ENCODE assay signal across 8 cellular contexts in genomic region chr19:7605490-7606222, GRCh38. TPM values are rescaled to one million over a fixed set of nuclear protein-coding genes. Genes with fewer than 3 reads are reported as not detected.
A peak's percentile ranks its signal among the peaks of the same experiment; 100 is the strongest.
DNase-seq lines count a peak whose midpoint lies in the region; ATAC-seq and TF ChIP-seq lines count a peak whose summit lies in the region.

No MANE protein-coding gene starts in this region.

- no peaks in the 10 kb centered on the region for H3K27me3 Mint-ChIP-seq in CD4-positive, CD25-positive, alpha-beta regulatory T cell

- peaks cover 0 to 5% (median 0%) of the 10 kb centered on the region in 7 donors for H3K9me3 Mint-ChIP-seq in CD4-positive, CD25-positive, alpha-beta regulatory T cell

- H3K27ac Mint-ChIP-seq in CD4-positive, CD25-positive, alpha-beta regulatory T cell, result peak overlapping the region in 1 of 3 donors; percentile 48

- H3K36me3 Mint-ChIP-seq in CD4-positive, CD25-positive, alpha-beta regulatory T cell, result no peaks in the 10 kb centered on the region

- no peak for ATAC-seq in CD4-positive, CD25-positive, alpha-beta regulatory T cell (ENCODE audit: low read depth in 2 of 2)
- ATAC-seq in foreskin keratinocyte (peak; percentile 65), HG02870 (IDR thresholded peaks at IDR 0.05; ENCODE audit: unreplicated experiment) (no peak), GM21825 (IDR thresholded peaks at IDR 0.05; ENCODE audit: unreplicated experiment) (no peak), GM21528 (IDR thresholded peaks at IDR 0.05; ENCODE audit: low FRiP score, unreplicated experiment) (no peak)

- H3K9me3 ChIP-seq in CD4-positive, CD25-positive, alpha-beta regulatory T cell (ENCODE audit: control insufficient read depth in 2 of 2, low read length in 2 of 2), result no peaks in the 10 kb centered on the region
- H3K9me3 ChIP-seq in SK-N-MC (ENCODE audit: low read depth, low read length), result no peaks in the 10 kb centered on the region

- H3K4me1 ChIP-seq in CD4-positive, CD25-positive, alpha-beta regulatory T cell (ENCODE audit: control insufficient read depth, insufficient read depth, low read length, poor library complexity, severe bottlenecking), result no peaks in the 10 kb centered on the region
- H3K4me1 ChIP-seq in foreskin keratinocyte, result no peaks in the 10 kb centered on the region

- no peak overlapping the region for H3K4me3 ChIP-seq in CD4-positive, CD25-positive, alpha-beta regulatory T cell (ENCODE audit: low read depth, low read length)
- H3K4me3 ChIP-seq in H7 (ENCODE audit: insufficient read depth, low read depth, low read length), result no peak overlapping the region; the same call in 1 of the 2 replicates
- H3K4me3 ChIP-seq in SK-N-MC, result no peak overlapping the region

- no peak for TF ChIP-seq CTCF in foreskin keratinocyte (conservative IDR thresholded peaks at IDR 0.05)

- DNase-seq in CD4-positive, CD25-positive, alpha-beta regulatory T cell, result peak in 2 of 3 donors; percentile 13 to 40
- DNase-seq in H7 (peak; percentile 93), SK-N-MC (ENCODE audit: low read depth, low spot score) (peak; percentile 10), foreskin keratinocyte (peak in 1 of 2 donors; percentile 20), DMS153 treated with DMSO at 0.1 percent for 48 hours (lab: John Stamatoyannopoulos, UW; ENCODE audit: unreplicated experiment) (no peak)

- H3K4me1 Mint-ChIP-seq in CD4-positive, CD25-positive, alpha-beta regulatory T cell, result no peaks in the 10 kb centered on the region

- no peak overlapping the region for H3K4me3 Mint-ChIP-seq in CD4-positive, CD25-positive, alpha-beta regulatory T cell

- no peaks in the 10 kb centered on the region for H3K27me3 ChIP-seq in CD4-positive, CD25-positive, alpha-beta regulatory T cell (ENCODE audit: control insufficient read depth, insufficient read depth, low read length)
- H3K27me3 ChIP-seq in H7 (ENCODE audit: control insufficient read depth, insufficient read depth, low read length), result peaks cover 6% of the 10 kb centered on the region; the same call in 1 of the 2 replicates
- no peaks in the 10 kb centered on the region for H3K27me3 ChIP-seq in foreskin keratinocyte

- no peak overlapping the region for H3K27ac ChIP-seq in CD4-positive, CD25-positive, alpha-beta regulatory T cell (ENCODE audit: insufficient read depth, low read length, poor library complexity, severe bottlenecking)
- H3K27ac ChIP-seq in SK-N-MC, result no peak overlapping the region
- H3K27ac ChIP-seq in foreskin keratinocyte, result no peak overlapping the region

- no peaks in the 10 kb centered on the region for H3K36me3 ChIP-seq in CD4-positive, CD25-positive, alpha-beta regulatory T cell (ENCODE audit: control insufficient read depth, insufficient read depth, low read length)
- H3K36me3 ChIP-seq in H7 (replicated peaks; ENCODE audit: control insufficient read depth, insufficient read depth, low read length) (peaks cover 1% of the 10 kb centered on the region), SK-N-MC (ENCODE audit: insufficient read depth, low read length) (no peaks in the 10 kb centered on the region; the same call in 1 of the 2 replicates)

- H3K9ac ChIP-seq in SK-N-MC (ENCODE audit: insufficient read length), result no peak overlapping the region

RNA-seq across cellular contexts. Expression of gene CAMSAP3, which starts 10.0 kb away (rescaled TPM):
- total RNA-seq in CD4-positive, CD25-positive, alpha-beta regulatory T cell, result not detected
- not detected for polyA plus RNA-seq in CD4-positive, CD25-positive, alpha-beta regulatory T cell
- total RNA-seq in H7 (2014; rRNA removed; shearing (Covaris generic)), result 7.3 and 8.2 TPM in 2 replicates
- total RNA-seq in foreskin keratinocyte, result 7.5 and 9.1 TPM in 2 replicates
- 8.1 and 8.6 TPM in 2 replicates for polyA plus RNA-seq in foreskin keratinocyte

RNA-seq across cellular contexts. Expression of gene XAB2, which starts 23.7 kb away (rescaled TPM):
- total RNA-seq in CD4-positive, CD25-positive, alpha-beta regulatory T cell, result 62.5 TPM
- polyA plus RNA-seq in CD4-positive, CD25-positive, alpha-beta regulatory T cell, result 10 to 100 TPM in 2 of 4 donors, 1 to 10 TPM in 2; 7.7 to 26.8 (median 10.0) TPM
- 79.6 and 81.1 TPM in 2 replicates for total RNA-seq in H7 (2014; rRNA removed; shearing (Covaris generic))
- total RNA-seq in foreskin keratinocyte, result 36.1 and 40.0 TPM in 2 replicates
- 33.5 and 34.7 TPM in 2 replicates for polyA plus RNA-seq in foreskin keratinocyte

RNA-seq across cellular contexts. Expression of gene PET100, which starts 23.9 kb away (rescaled TPM):
- total RNA-seq in CD4-positive, CD25-positive, alpha-beta regulatory T cell, result 116 TPM
- polyA plus RNA-seq in CD4-positive, CD25-positive, alpha-beta regulatory T cell, result 100 to 1,000 TPM; 236 to 500 (median 308) TPM
- 24.0 and 27.7 TPM in 2 replicates for total RNA-seq in H7 (2014; rRNA removed; shearing (Covaris generic))
- 40.5 and 62.6 TPM in 2 replicates for total RNA-seq in foreskin keratinocyte
- polyA plus RNA-seq in foreskin keratinocyte, result 77.0 and 87.5 TPM in 2 replicates

RNA-seq across cellular contexts. Expression of gene PCP2, which starts 27.9 kb away (rescaled TPM):
- 2.4 TPM for total RNA-seq in CD4-positive, CD25-positive, alpha-beta regulatory T cell
- under 1 TPM in 2 of 4 donors, not detected in 2; 0.44 to 0.86 TPM for polyA plus RNA-seq in CD4-positive, CD25-positive, alpha-beta regulatory T cell
- total RNA-seq in H7 (2014; rRNA removed; shearing (Covaris generic)), result not detected in 2 replicates
- total RNA-seq in foreskin keratinocyte, result 0.25 TPM in 1 of 2 replicates, not detected in the other
- polyA plus RNA-seq in foreskin keratinocyte, result 0.29 TPM in 1 of 2 replicates, not detected in the other

RNA-seq across cellular contexts. Expression of gene STXBP2, which starts 31.3 kb away (rescaled TPM):
- total RNA-seq in CD4-positive, CD25-positive, alpha-beta regulatory T cell, result 253 TPM
- polyA plus RNA-seq in CD4-positive, CD25-positive, alpha-beta regulatory T cell, result 100 to 1,000 TPM in 1 of 4 donors, 10 to 100 TPM in 3; 57.5 to 105 (median 86.7) TPM
- total RNA-seq in H7 (2014; rRNA removed; shearing (Covaris generic)), result 17.3 and 25.9 TPM in 2 replicates
- 43.0 TPM in 2 replicates for total RNA-seq in foreskin keratinocyte
- polyA plus RNA-seq in foreskin keratinocyte, result 66.1 and 75.9 TPM in 2 replicates
